Comparison of ENCODE assay signal across 8 cellular contexts in the genomic region with DNA sequence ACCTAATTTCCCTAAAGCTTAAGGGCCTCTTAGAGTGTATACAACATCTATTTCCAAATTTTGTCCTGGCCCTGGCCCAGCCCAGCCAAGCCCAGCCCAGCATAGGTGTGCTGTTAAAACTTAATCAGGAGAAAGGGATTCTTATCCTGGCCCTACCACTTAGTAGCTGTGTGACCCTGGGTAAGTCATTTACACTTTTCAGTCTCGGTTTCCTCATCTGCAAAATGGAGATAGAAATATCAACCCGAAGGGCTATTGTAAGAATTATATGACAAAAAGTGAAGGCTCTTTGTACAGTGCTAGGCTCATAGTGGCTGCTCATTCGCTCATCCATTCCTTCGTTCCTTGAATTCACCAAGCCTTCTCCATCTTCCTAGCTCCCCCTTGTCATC. TPM values are rescaled to one million over a fixed set of nuclear protein-coding genes. Genes with fewer than 3 reads are reported as not detected.
DNase-seq lines count a peak whose midpoint lies in the region; ATAC-seq, FAIRE-seq and TF ChIP-seq lines count a peak whose summit lies in the region.

No MANE protein-coding gene starts in this region.

- H3K9ac ChIP-seq in SK-N-MC (ENCODE audit: insufficient read length) = peak overlapping the region; percentile 53

- no peak for TF ChIP-seq POLR2A in GM12892 (IDR thresholded peaks at IDR 0.05; ENCODE audit: low read depth, low read length)

- no peak overlapping the region for H3K27ac ChIP-seq in SK-N-MC

- H3K36me3 ChIP-seq in SK-N-MC (ENCODE audit: insufficient read depth, low read length) = peaks cover 53% of the 10 kb centered on the region

- FAIRE-seq in GM18507 (lab: Jason Lieb, UNC) (peak; percentile 33), GM12892 (lab: Jason Lieb, UNC) (no peak)

- H3K4me3 ChIP-seq in SK-N-MC (peak overlapping the region; percentile 78), fibroblast of the aortic adventitia (ENCODE audit: low read depth, low read length) (peak overlapping the region; percentile 97), retinal pigment epithelial cell (ENCODE audit: low read length) (peak overlapping the region; percentile 97)

- no peak for ATAC-seq in GM21360 (IDR thresholded peaks at IDR 0.05; ENCODE audit: unreplicated experiment)

- DNase-seq in GM18507 (ENCODE audit: extremely low spot score, insufficient read length, low read depth) (no peak), SK-N-MC (ENCODE audit: low read depth, low spot score) (no peak), fibroblast of the aortic adventitia (ENCODE audit: low read depth) (no peak), retinal pigment epithelial cell (ENCODE audit: low read depth) (no peak), NCI-H187 treated with DMSO at 0.1 percent for 48 hours (lab: John Stamatoyannopoulos, UW) (no peak), GM12892 (ENCODE audit: insufficient read length) (no peak)
- no peak for DNase-seq in NK-92 treated with Interleukin-12 subunit alpha and Interleukin-12 subunit beta, amount 100 ng/mL, for 24 hours (lab: John Stamatoyannopoulos, UW)

- H3K9me3 ChIP-seq in SK-N-MC (ENCODE audit: low read depth, low read length) = no peaks in the 10 kb centered on the region

- no peak for TF ChIP-seq CTCF in fibroblast of the aortic adventitia (IDR thresholded peaks at IDR 0.05; ENCODE audit: insufficient read depth, low read length)
- no peak for TF ChIP-seq CTCF in retinal pigment epithelial cell (conservative IDR thresholded peaks at IDR 0.05; ENCODE audit: low read depth, low read length)

RNA-seq across cellular contexts. Expression of a gene that starts 0.4 kb away (rescaled TPM):
- 3.9 and 8.7 TPM in 2 replicates for total RNA-seq in fibroblast of the aortic adventitia (ENCODE audit: low replicate concordance)
- polyA plus RNA-seq in GM12892 (2012; ENCODE audit: missing spikeins) = 24.3 TPM

RNA-seq across cellular contexts. Expression of a gene that starts 0.8 kb away (rescaled TPM):
- total RNA-seq in fibroblast of the aortic adventitia (ENCODE audit: low replicate concordance) = 29.5 and 31.6 TPM in 2 replicates
- polyA plus RNA-seq in GM12892 (2012; ENCODE audit: missing spikeins) = 14.2 TPM
